Comparison of ENCODE assay signal across 10 cellular contexts in genomic region chr12:14756331-14757143, GRCh38. TPM values are rescaled to one million over a fixed set of nuclear protein-coding genes. Genes with fewer than 3 reads are reported as not detected.
DNase-seq lines count a peak whose midpoint lies in the region; ATAC-seq and TF ChIP-seq lines count a peak whose summit lies in the region.
"Had no signal": no experiment of that assay in that cellular context is flagged by ENCODE, and none has a peak within 500 bp of the region (broad histone marks: within the 10 kb centered on the region; RNA-seq: fewer than 3 reads in every experiment).

No MANE protein-coding gene starts in this region.

- ATAC-seq in gastroesophageal sphincter (no peak), GM18520 (IDR thresholded peaks at IDR 0.05; ENCODE audit: unreplicated experiment) (no peak)
- ATAC-seq: activated CD8-positive, alpha-beta memory T cell treated with anti-CD3 and anti-CD28 coated beads, Interleukin-2, amount 10 ng/mL, durations not matched to agents 7 days and 5 days had no signal

- WGBS in adrenal gland, 4 donors: 30 to 34% (median 31%) methylated on average over 17 of the region's 17 CpGs
- WGBS in gastroesophageal sphincter (ENCODE audit: low coverage in 1 of 2), 2 donors: 37 to 44% methylated on average over 11 to 14 of the region's 17 CpGs

- no peak for TF ChIP-seq POLR2A in adrenal gland (IDR thresholded peaks at IDR 0.05)
- no peak for TF ChIP-seq POLR2A in gastroesophageal sphincter (IDR thresholded peaks at IDR 0.05)

- no peaks in the 10 kb centered on the region for H3K27me3 ChIP-seq in A673 (replicated peaks; ENCODE audit: insufficient read depth, low read depth, low read length, poor library complexity)
- no peaks in the 10 kb centered on the region for H3K27me3 ChIP-seq in adrenal gland
- no peaks in the 10 kb centered on the region for H3K27me3 ChIP-seq in gastroesophageal sphincter

- DNase-seq in A673 (ENCODE audit: low spot score) (peak; percentile 42), GM20000 (ENCODE audit: low spot score) (no peak), adrenal gland (peak in 5 of 7 donors; percentile 35 to 65 (median 45)), kidney tubule cell (ENCODE audit: low spot score) (peak; percentile 17), substantia nigra (lab: John Stamatoyannopoulos, UW) (no peak)
- no peak for DNase-seq in stimulated activated CD4-positive, alpha-beta T cell treated with anti-CD3 and anti-CD28 coated beads, Interleukin-1b, Interleukin-23, amount 100 ng/mL, for 48 hours
- DNase-seq: activated CD8-positive, alpha-beta memory T cell treated with anti-CD3 and anti-CD28 coated beads, Interleukin-2, amount 10 ng/mL, durations not matched to agents 7 days and 5 days; effector memory CD4-positive, alpha-beta T cell had no signal

- H3K36me3 ChIP-seq in A673 (ENCODE audit: insufficient read depth, low read length, poor library complexity, severe bottlenecking) (no peaks in the 10 kb centered on the region), adrenal gland (replicated peaks in 1 of 2) (no peaks in the 10 kb centered on the region), gastroesophageal sphincter (peaks cover 0 to 6% of the 10 kb centered on the region in 2 donors)

- intact Hi-C loops in A673 (cut with micrococcal nuclease; ENCODE audit: unreplicated experiment): no loop called here
- intact Hi-C loops in adrenal gland (cut with DNase I): no loop called here

- CTCF ChIA-PET in A673 (lab: Charles Lee): no interaction called here

- H3K4me1 ChIP-seq in A673 (ENCODE audit: insufficient read depth, low read length, poor library complexity, severe bottlenecking) (peaks cover 3% of the 10 kb centered on the region), adrenal gland (replicated peaks in 1 of 2) (peaks cover 4 to 5% of the 10 kb centered on the region in 2 donors), gastroesophageal sphincter (no peaks in the 10 kb centered on the region)

- POLR2A ChIA-PET in A673 (lab: Charles Lee; ENCODE audit: low non-redundant PET): no interaction called here

- no TSS peak for BruUV-seq in A673 (replicated peaks; lab: Mats Ljungman, UMichigan)

- no peak for TF ChIP-seq EP300 in gastroesophageal sphincter (IDR thresholded peaks at IDR 0.05)

- H3K27ac ChIP-seq in A673 (ENCODE audit: low read depth, low read length, poor library complexity, severe bottlenecking) (no peak overlapping the region), adrenal gland (peak overlapping the region in 2 of 5 donors; percentile 12 to 27), gastroesophageal sphincter (no peak overlapping the region), substantia nigra (ENCODE audit: low read depth, low read length, poor library complexity, severe bottlenecking) (no peak overlapping the region)

- H3K4me3 ChIP-seq in A673 (ENCODE audit: low read depth, low read length, poor library complexity, severe bottlenecking): no peak overlapping the region
- peak overlapping the region in 1 of 4 donors; percentile 2 for H3K4me3 ChIP-seq in adrenal gland
- H3K4me3 ChIP-seq in gastroesophageal sphincter: no peak overlapping the region

- H3K9me3 ChIP-seq in A673 (ENCODE audit: low read depth, low read length, poor library complexity, severe bottlenecking) (no peaks in the 10 kb centered on the region), adrenal gland (replicated peaks in 1 of 3) (no peaks in the 10 kb centered on the region), gastroesophageal sphincter (peaks cover 0 to 7% (median 0%) of the 10 kb centered on the region in 3 donors)

- TF ChIP-seq CTCF in A673 (conservative IDR thresholded peaks at IDR 0.05; ENCODE audit: low read depth, low read length) (peak; percentile 60), GM20000 (IDR thresholded peaks at IDR 0.05; ENCODE audit: extremely low read depth, missing control alignments) (peak; percentile 4), adrenal gland (IDR thresholded peaks at IDR 0.05) (peak; percentile 25 to 58 (median 48)), gastroesophageal sphincter (IDR thresholded peaks at IDR 0.05) (peak in 1 of 4 experiments; percentile 24)

RNA-seq across cellular contexts. Expression of gene WBP11, which starts 46.7 kb away (rescaled TPM):
- total RNA-seq in A673 (2021): 144 and 150 TPM in 2 replicates
- total RNA-seq in adrenal gland: 100 to 1,000 TPM in 1 of 8 donors, 10 to 100 TPM in 7; 11.5 to 103 (median 43.3) TPM
- polyA plus RNA-seq in adrenal gland: 100 to 1,000 TPM in 1 of 3 donors, 10 to 100 TPM in 2; 16.6 to 112 (median 20.2) TPM
- total RNA-seq in gastroesophageal sphincter: 10 to 100 TPM; 13.5 to 24.3 (median 21.1) TPM

RNA-seq across cellular contexts. Expression of gene C12orf60, which starts 46.9 kb away (rescaled TPM):
- total RNA-seq in A673 (2021): 1.9 and 2.2 TPM in 2 replicates
- total RNA-seq in adrenal gland: 1 to 10 TPM; 2.6 to 9.3 (median 4.5) TPM
- polyA plus RNA-seq in adrenal gland: 10 to 100 TPM in 1 of 3 donors, 1 to 10 TPM in 2; 3.1 to 12.5 (median 4.8) TPM
- 1 to 10 TPM in 2 of 4 donors, under 1 TPM in 2; 0.40 to 1.5 (median 1.0) TPM for total RNA-seq in gastroesophageal sphincter

RNA-seq across cellular contexts. Expression of gene SMCO3, which starts 57.4 kb away (rescaled TPM):
- total RNA-seq in A673 (2021) (not detected in 2 replicates), adrenal gland (under 1 TPM in 6 of 8 donors, not detected in 2; 0.21 to 0.41 (median 0.28) TPM), gastroesophageal sphincter (under 1 TPM in 3 of 4 donors, not detected in 1; 0.13 to 0.57 (median 0.31) TPM)
- under 1 TPM in 2 of 3 donors, not detected in 1; 0.20 to 0.24 TPM for polyA plus RNA-seq in adrenal gland
- total RNA-seq: activated CD8-positive, alpha-beta memory T cell treated with anti-CD3 and anti-CD28 coated beads, Interleukin-2, amount 10 ng/mL, durations not matched to agents 7 days and 5 days had no signal

Comparison
In these comparisons a context has a peak if more than half of its experiments do, and no peak if none do; other contexts are left out.
1. DNase-seq: peak in A673 (single experiment), adrenal gland (5 of 7) and kidney tubule cell (single experiment); none in GM20000 (single experiment), stimulated activated CD4-positive, alpha-beta T cell treated with anti-CD3 and anti-CD28 coated beads, Interleukin-1b, Interleukin-23, amount 100 ng/mL, for 48 hours (single experiment) and substantia nigra (0 of 49).